ENCODE assay signal across 1 cellular context in the genomic region with DNA sequence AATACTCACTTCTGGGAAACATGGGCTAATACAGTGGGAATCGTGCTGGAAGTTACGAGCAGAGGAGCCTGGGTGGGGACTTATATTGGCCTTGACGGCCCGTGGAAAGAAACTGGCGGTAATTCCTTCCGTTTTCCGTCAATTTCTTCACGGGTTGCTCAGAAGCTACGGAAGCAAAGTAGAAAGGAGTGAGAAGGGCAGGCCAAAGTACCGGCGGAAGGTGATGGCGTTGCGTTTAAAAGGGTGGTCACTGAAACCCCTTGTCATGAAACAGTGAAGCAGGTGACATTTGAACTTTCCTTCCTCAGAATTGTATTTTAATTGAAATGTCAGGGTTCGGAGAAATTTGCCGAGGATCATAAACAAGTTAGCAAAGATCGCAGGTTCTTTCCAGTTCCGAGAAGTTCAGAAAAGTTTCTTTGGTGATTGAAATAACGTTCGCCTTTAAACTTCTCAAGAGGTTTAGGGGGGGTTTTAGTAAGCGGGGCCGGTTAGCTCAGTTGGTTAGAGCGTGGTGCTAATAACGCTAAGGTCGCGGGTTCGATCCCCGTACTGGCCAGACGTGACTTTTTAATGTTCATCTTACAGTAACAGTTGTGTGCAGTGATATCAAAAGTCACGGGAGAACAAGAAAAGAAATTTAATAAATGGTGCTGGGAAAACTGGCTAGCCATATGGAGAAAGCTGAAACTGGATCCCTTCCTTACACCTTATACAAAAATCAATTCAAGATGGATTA.
A peak's percentile ranks its signal among the peaks of the same experiment; 100 is the strongest.
TF ChIP-seq lines count a peak whose summit lies in the region.

No MANE protein-coding gene starts in this region.

TF ChIP-seq in IMR-90, 13 proteins besides CTCF, POLR2A, EP300 and RAD21:
- peak; percentile 70; the same call in 1 of the 2 replicates for TF ChIP-seq BHLHE40 (IDR thresholded peaks at IDR 0.05; ENCODE audit: low read depth, low read length)
- peak; percentile 68 for TF ChIP-seq FOS (IDR thresholded peaks at IDR 0.05; ENCODE audit: low read depth, low read length)
- TF ChIP-seq, protein P1, sequence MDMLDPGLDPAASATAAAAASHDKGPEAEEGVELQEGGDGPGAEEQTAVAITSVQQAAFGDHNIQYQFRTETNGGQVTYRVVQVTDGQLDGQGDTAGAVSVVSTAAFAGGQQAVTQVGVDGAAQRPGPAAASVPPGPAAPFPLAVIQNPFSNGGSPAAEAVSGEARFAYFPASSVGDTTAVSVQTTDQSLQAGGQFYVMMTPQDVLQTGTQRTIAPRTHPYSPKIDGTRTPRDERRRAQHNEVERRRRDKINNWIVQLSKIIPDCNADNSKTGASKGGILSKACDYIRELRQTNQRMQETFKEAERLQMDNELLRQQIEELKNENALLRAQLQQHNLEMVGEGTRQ (IDR thresholded peaks at IDR 0.05; ENCODE audit: low read depth, low read length) = peak; percentile 71
